Comparison of ENCODE assay signal across 25 cellular contexts in the genomic region with DNA sequence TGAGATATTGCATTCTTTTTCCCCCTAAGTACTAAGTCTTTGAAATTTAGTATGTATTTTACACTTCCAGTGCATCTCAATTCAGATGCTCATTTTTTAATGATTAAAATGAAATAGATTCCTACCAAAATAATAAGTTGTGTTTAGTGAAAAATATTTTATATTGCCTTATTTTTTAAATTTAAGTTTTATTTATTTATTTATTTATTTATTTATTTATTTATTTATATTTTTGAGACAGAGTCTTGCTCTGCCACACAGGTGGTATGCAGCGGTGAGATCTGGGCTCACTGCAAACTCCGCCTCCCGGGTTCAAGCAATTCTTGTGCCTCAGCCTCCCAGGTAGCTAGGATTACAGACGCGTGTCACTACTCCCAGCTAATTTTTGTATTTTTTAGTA.
"Had no signal": no experiment of that assay in that cellular context is flagged by ENCODE, and none has a peak within 500 bp of the region (broad histone marks: within the 10 kb centered on the region; RNA-seq: fewer than 3 reads in every experiment).

No MANE protein-coding gene starts in this region.

- H3K4me1 Mint-ChIP-seq: mesothelial cell of epicardium; naive B cell; naive thymus-derived CD8-positive, alpha-beta T cell had no signal

- FAIRE-seq: endothelial cell of umbilical vein, islet of Langerhans, keratinocyte had no signal

- DNase-seq: dermis blood vessel endothelial cell; dorsolateral prefrontal cortex; effector CD4-positive, alpha-beta T cell; effector memory CD4-positive, alpha-beta T cell; foreskin keratinocyte; gastrocnemius medialis; glutamatergic neuron; head of caudate nucleus; heart right ventricle; hippocampal formation; kidney glomerular epithelial cell; left colon; left lung; left ventricle myocardium superior; lower lobe of right lung; mesenchymal stem cell; mucosa of descending colon; naive B cell; naive thymus-derived CD8-positive, alpha-beta T cell had no signal

- H3K27ac ChIP-seq: coronary artery, dorsolateral prefrontal cortex, esophagus muscularis mucosa, foreskin keratinocyte, gastrocnemius medialis, heart right ventricle, left lung, lower lobe of right lung had no signal

- H3K36me3 Mint-ChIP-seq: mesothelial cell of epicardium, naive B cell had no signal

- H3K9me3 ChIP-seq: esophagus muscularis mucosa, gastrocnemius medialis, left lung, lower lobe of right lung, mucosa of descending colon had no signal

- H3K4me1 ChIP-seq: esophagus muscularis mucosa, foreskin keratinocyte, gastrocnemius medialis, heart right ventricle, left lung, lower lobe of right lung had no signal

- H3K4me3 Mint-ChIP-seq: mesothelial cell of epicardium; naive B cell; naive thymus-derived CD8-positive, alpha-beta T cell had no signal

- H3K27ac Mint-ChIP-seq: mesothelial cell of epicardium; naive thymus-derived CD8-positive, alpha-beta T cell had no signal

- H3K36me3 ChIP-seq: esophagus muscularis mucosa, gastrocnemius medialis, heart right ventricle, left lung, lower lobe of right lung had no signal

- H3K4me3 ChIP-seq: coronary artery, dorsolateral prefrontal cortex, esophagus muscularis mucosa, gastrocnemius medialis, heart right ventricle, left lung, lower lobe of right lung, mucosa of descending colon had no signal
